20 cellular contexts compared by ENCODE assay signal in genomic region chr17:47227862-47228261, GRCh38. TPM values are rescaled to one million over a fixed set of nuclear protein-coding genes. Genes with fewer than 3 reads are reported as not detected.
A peak's percentile ranks its signal among the peaks of the same experiment; 100 is the strongest.
DNase-seq lines count a peak whose midpoint lies in the region; ATAC-seq and TF ChIP-seq lines count a peak whose summit lies in the region.
"Had no signal": no experiment of that assay in that cellular context is flagged by ENCODE, and none has a peak within 500 bp of the region (broad histone marks: within the 10 kb centered on the region; RNA-seq: fewer than 3 reads in every experiment).

No MANE protein-coding gene starts in this region.

- peaks cover 2% of the 10 kb centered on the region for H3K9me3 Mint-ChIP-seq in activated CD4-positive, alpha-beta T cell treated with anti-CD3 and anti-CD28 coated beads, Interleukin-2, amount 10 ng/mL, durations not matched to agents 7 days and 5 days
- H3K9me3 Mint-ChIP-seq: HFFc6 had no signal

- intact Hi-C loops in sciatic nerve (cut with DNase I): no loop called here

- ATAC-seq in sciatic nerve: no peak
- no peak for ATAC-seq in HG02870 (IDR thresholded peaks at IDR 0.05; ENCODE audit: unreplicated experiment)
- no peak for ATAC-seq in HG03439 (IDR thresholded peaks at IDR 0.05; ENCODE audit: unreplicated experiment)

- POLR2A ChIA-PET in activated CD4-positive, alpha-beta T cell treated with anti-CD3 and anti-CD28 coated beads, Interleukin-2, amount 10 ng/mL, durations not matched to agents 7 days and 5 days (lab: Charles Lee): no interaction called here
- POLR2A ChIA-PET in GM10248 (lab: Yijun Ruan, JAX): no interaction called here

- peak overlapping the region; percentile 39 to 43 for H3K27ac ChIP-seq in coronary artery
- H3K27ac ChIP-seq: 22Rv1, BLaER1 had no signal

- no peak for TF ChIP-seq CTCF in GM10248 (IDR thresholded peaks at IDR 0.05; ENCODE audit: control extremely low read depth, extremely low read depth, low read depth, missing control alignments)
- TF ChIP-seq CTCF in coronary artery (IDR thresholded peaks at IDR 0.05): no peak

- peaks cover 17% of the 10 kb centered on the region for H3K4me1 Mint-ChIP-seq in activated CD4-positive, alpha-beta T cell treated with anti-CD3 and anti-CD28 coated beads, Interleukin-2, amount 10 ng/mL, durations not matched to agents 7 days and 5 days

- CTCF ChIA-PET in activated CD4-positive, alpha-beta T cell treated with anti-CD3 and anti-CD28 coated beads, Interleukin-2, amount 10 ng/mL, durations not matched to agents 7 days and 5 days (lab: Charles Lee): no interaction called here
- CTCF ChIA-PET in GM10248 (lab: Yijun Ruan, JAX): interaction anchor here (4.1 kb wide), 1 partner anchor 87 kb away, joined by 107 read pairs; no protein-coding TSS in a partner anchor

- no peak overlapping the region for H3K4me3 ChIP-seq in coronary artery
- H3K4me3 ChIP-seq: BLaER1 had no signal

- peak overlapping the region; percentile 28 for H3K27ac Mint-ChIP-seq in activated CD4-positive, alpha-beta T cell treated with anti-CD3 and anti-CD28 coated beads, Interleukin-2, amount 10 ng/mL, durations not matched to agents 7 days and 5 days
- H3K27ac Mint-ChIP-seq: HFFc6 had no signal

- peaks cover 5% of the 10 kb centered on the region for H3K27me3 Mint-ChIP-seq in activated CD4-positive, alpha-beta T cell treated with anti-CD3 and anti-CD28 coated beads, Interleukin-2, amount 10 ng/mL, durations not matched to agents 7 days and 5 days

- no peak overlapping the region for H3K4me3 Mint-ChIP-seq in activated CD4-positive, alpha-beta T cell treated with anti-CD3 and anti-CD28 coated beads, Interleukin-2, amount 10 ng/mL, durations not matched to agents 7 days and 5 days
- H3K4me3 Mint-ChIP-seq: CD8-positive, alpha-beta memory T cell; HFFc6 had no signal

- DNase-seq in activated CD4-positive, alpha-beta T cell treated with anti-CD3 and anti-CD28 coated beads, Interleukin-2, amount 10 ng/mL, durations not matched to agents 7 days and 5 days: no peak
- DNase-seq in activated CD4-positive, alpha-beta T cell treated with anti-CD3 and anti-CD28 coated beads for 48 hours: no peak
- peak; percentile 1 for DNase-seq in GM10248 (ENCODE audit: extremely low spot score)
- no peak for DNase-seq in coronary artery (ENCODE audit: low spot score)
- peak; percentile 65 for DNase-seq in sciatic nerve (ENCODE audit: low spot score)
- DNase-seq in NCI-H524 (lab: John Stamatoyannopoulos, UW): no peak
- DNase-seq: AML-193; Caco-2; CD8-positive, alpha-beta memory T cell; DND-41; GDM1; HCEC 1CT; HFFc6 had no signal

- H3K36me3 Mint-ChIP-seq in activated CD4-positive, alpha-beta T cell treated with anti-CD3 and anti-CD28 coated beads, Interleukin-2, amount 10 ng/mL, durations not matched to agents 7 days and 5 days (ENCODE audit: low read depth): no peaks in the 10 kb centered on the region
- H3K36me3 Mint-ChIP-seq: CD8-positive, alpha-beta memory T cell had no signal

RNA-seq across cellular contexts. Expression of gene MYL4, which starts 18.7 kb away (rescaled TPM):
- total RNA-seq in activated CD4-positive, alpha-beta T cell treated with anti-CD3 and anti-CD28 coated beads, Interleukin-2, amount 10 ng/mL, durations not matched to agents 7 days and 5 days: not detected
- 3.9 TPM for total RNA-seq in sciatic nerve
- total RNA-seq: A673; Caco-2; CD8-positive, alpha-beta memory T cell; H1; HFFc6; HT-29 had no signal

RNA-seq across cellular contexts. Expression of gene ITGB3, which starts 25.8 kb away (rescaled TPM):
- total RNA-seq in activated CD4-positive, alpha-beta T cell treated with anti-CD3 and anti-CD28 coated beads, Interleukin-2, amount 10 ng/mL, durations not matched to agents 7 days and 5 days: under 1 TPM; 0.52 to 0.98 TPM
- 30.2 TPM for total RNA-seq in sciatic nerve
- total RNA-seq: A673, HT-29 had no signal

RNA-seq across cellular contexts. Expression of gene CDC27, which starts 38.8 kb away (rescaled TPM):
- 100 to 1,000 TPM; 128 to 159 TPM for total RNA-seq in activated CD4-positive, alpha-beta T cell treated with anti-CD3 and anti-CD28 coated beads, Interleukin-2, amount 10 ng/mL, durations not matched to agents 7 days and 5 days
- 129 TPM for total RNA-seq in sciatic nerve

Comparison
In these comparisons a context has a peak if more than half of its experiments do, and no peak if none do; other contexts are left out.
1. DNase-seq: peak in GM10248 (single experiment) and sciatic nerve (single experiment); none in activated CD4-positive, alpha-beta T cell treated with anti-CD3 and anti-CD28 coated beads, Interleukin-2, amount 10 ng/mL, durations not matched to agents 7 days and 5 days (single experiment), activated CD4-positive, alpha-beta T cell treated with anti-CD3 and anti-CD28 coated beads for 48 hours (single experiment), coronary artery (single experiment) and NCI-H524 (0 of 2).
2. RNA of gene ITGB3, which starts 25.8 kb away (total RNA-seq): 30.2 TPM in sciatic nerve (single experiment); 0.52 to 0.98 TPM in activated CD4-positive, alpha-beta T cell treated with anti-CD3 and anti-CD28 coated beads, Interleukin-2, amount 10 ng/mL, durations not matched to agents 7 days and 5 days; every median in the first group is over 10 times any median in the second.